Comparison of ENCODE assay signal across 8 cellular contexts in genomic region chr19:2493448-2493847, GRCh38. TPM values are rescaled to one million over a fixed set of nuclear protein-coding genes. Genes with fewer than 3 reads are reported as not detected.
DNase-seq lines count a peak whose midpoint lies in the region; ATAC-seq and TF ChIP-seq lines count a peak whose summit lies in the region.
"Not testable (repeated sequence)": the region's sequence is repeated elsewhere in the genome, so short reads cannot be mapped to it uniquely, and the experiment has no call there.

No MANE protein-coding gene starts in this region.

- not testable (repeated sequence) for H3K36me3 ChIP-seq in GM23248 (ENCODE audit: low read depth); OCI-LY1 (ENCODE audit: insufficient read depth, low read length); smooth muscle cell (ENCODE audit: low read depth)

- H2AFZ ChIP-seq in GM23248; OCI-LY1 (ENCODE audit: low read length); smooth muscle cell (ENCODE audit: low read depth): not testable (repeated sequence)

- in situ Hi-C loops in GM23248 (cut with MboI), result not testable (repeated sequence)

- H3K4me1 Mint-ChIP-seq in activated B cell treated with CpG ODN at 0.5 μM for 24 hours, result peaks cover 53% of the 10 kb centered on the region
- peaks cover 33% of the 10 kb centered on the region for H3K4me1 Mint-ChIP-seq in MCF 10A (ENCODE audit: insufficient read depth, unreplicated experiment)
- peaks cover 9 to 17% of the 10 kb centered on the region in 2 donors for H3K4me1 Mint-ChIP-seq in immature natural killer cell
- H3K4me1 Mint-ChIP-seq in nephron, result peaks cover 30% of the 10 kb centered on the region

- not testable (repeated sequence) for H3K27me3 ChIP-seq in GM23248 (replicated peaks; ENCODE audit: insufficient read depth); smooth muscle cell (ENCODE audit: low read depth)
- H3K27me3 ChIP-seq in OCI-LY1 (ENCODE audit: insufficient read depth, low read length), result peaks cover 15% of the 10 kb centered on the region; the same call in 1 of the 2 replicates

- H3K9me3 ChIP-seq in GM23248 (ENCODE audit: low read depth); OCI-LY1 (ENCODE audit: low read length); smooth muscle cell (replicated peaks; ENCODE audit: low read depth): not testable (repeated sequence)

- not testable (repeated sequence) for H3K36me3 Mint-ChIP-seq in activated B cell treated with CpG ODN at 0.5 μM for 24 hours (ENCODE audit: low read depth); MCF 10A (ENCODE audit: insufficient read depth, unreplicated experiment); immature natural killer cell; nephron (ENCODE audit: low read depth)

- intact Hi-C loops in activated B cell treated with CpG ODN at 0.5 μM for 24 hours (cut with micrococcal nuclease); MCF 10A (cut with micrococcal nuclease): not testable (repeated sequence)

- 88 to 89% methylated on average over 14 of the region's 14 CpGs for whole genome bisulfite sequencing in GM23248 (ENCODE audit: low coverage in 1 of 2, low lambda C conversion rate in 2 of 2, missing lambda C conversion rate in 2 of 2), 2 experiments
- WGBS in smooth muscle cell (ENCODE audit: low lambda C conversion rate), result 74% methylated on average over 14 of the region's 14 CpGs

- not testable (repeated sequence) for H3K27ac Mint-ChIP-seq in activated B cell treated with CpG ODN at 0.5 μM for 24 hours; MCF 10A (ENCODE audit: low read depth, unreplicated experiment)
- peak overlapping the region in 1 of 6 donors; percentile 53 for H3K27ac Mint-ChIP-seq in immature natural killer cell
- peak overlapping the region in 2 of 3 experiments; percentile 3 to 55 for H3K27ac Mint-ChIP-seq in nephron

- H3K79me2 ChIP-seq in GM23248 (ENCODE audit: insufficient read depth); OCI-LY1 (ENCODE audit: insufficient read depth, low read length); smooth muscle cell (ENCODE audit: low read depth): not testable (repeated sequence)

- H4K20me1 ChIP-seq in GM23248 (ENCODE audit: insufficient read depth); OCI-LY1 (ENCODE audit: insufficient read depth, low read length); smooth muscle cell (ENCODE audit: low read depth): not testable (repeated sequence)

- not testable (repeated sequence) for TF ChIP-seq CTCF in AG10803 (conservative IDR thresholded peaks at IDR 0.05; ENCODE audit: low read length); OCI-LY1 (IDR thresholded peaks at IDR 0.05; ENCODE audit: low read length); activated B cell treated with CpG ODN at 0.5 μM for 24 hours (IDR thresholded peaks at IDR 0.05); MCF 10A (IDR thresholded peaks at IDR 0.05; ENCODE audit: unreplicated experiment); nephron (IDR thresholded peaks at IDR 0.05; ENCODE audit: unreplicated experiment in 3 of 3); smooth muscle cell (IDR thresholded peaks at IDR 0.05; ENCODE audit: borderline replicate concordance, insufficient read depth, poor library complexity, severe bottlenecking)

- H3K27ac ChIP-seq in GM23248 (peak overlapping the region; percentile 96), smooth muscle cell (ENCODE audit: low read depth) (peak overlapping the region; percentile 92)
- H3K27ac ChIP-seq in OCI-LY1 (ENCODE audit: low read depth, low read length, poor library complexity, severe bottlenecking), result not testable (repeated sequence)

- H3F3A ChIP-seq in GM23248 (ENCODE audit: insufficient read depth), result peaks cover 39% of the 10 kb centered on the region
- not testable (repeated sequence) for H3F3A ChIP-seq in OCI-LY1 (ENCODE audit: insufficient read depth, low read length)
- H3F3A ChIP-seq in smooth muscle cell (ENCODE audit: low read depth), result peaks cover 24% of the 10 kb centered on the region

- peak overlapping the region; percentile 70; the same call in 1 of the 2 replicates for H3K4me3 ChIP-seq in AG10803 (ENCODE audit: low read length)
- not testable (repeated sequence) for H3K4me3 ChIP-seq in GM23248, smooth muscle cell
- peak overlapping the region; percentile 67 for H3K4me3 ChIP-seq in OCI-LY1 (ENCODE audit: low read depth, low read length, poor library complexity, severe bottlenecking)

- H3K9ac ChIP-seq in GM23248, result peak overlapping the region; percentile 90
- H3K9ac ChIP-seq in OCI-LY1 (ENCODE audit: low read length), result not testable (repeated sequence)
- H3K9ac ChIP-seq in smooth muscle cell (ENCODE audit: low read depth), result peak overlapping the region; percentile 57

- CTCF ChIA-PET in activated B cell treated with CpG ODN at 0.5 μM for 24 hours (lab: Charles Lee), result not testable (repeated sequence)
- CTCF ChIA-PET in MCF 10A (lab: Yijun Ruan, JAX), result interaction anchor here (0.7 kb wide), 1 partner anchor 19 kb away, joined by 3 read pairs; no protein-coding TSS in a partner anchor

- H3K9me2 ChIP-seq in GM23248 (ENCODE audit: insufficient read depth); OCI-LY1 (ENCODE audit: low read depth, low read length): not testable (repeated sequence)

- H3K9me3 Mint-ChIP-seq in activated B cell treated with CpG ODN at 0.5 μM for 24 hours; MCF 10A (ENCODE audit: unreplicated experiment); immature natural killer cell; nephron: not testable (repeated sequence)

- not testable (repeated sequence) for H3K4me2 ChIP-seq in GM23248 (ENCODE audit: unreplicated experiment)
- H3K4me2 ChIP-seq in OCI-LY1 (ENCODE audit: low read length), result peak overlapping the region; percentile 86; the same call in 1 of the 2 replicates
- peak overlapping the region; percentile 92 for H3K4me2 ChIP-seq in smooth muscle cell

- H3K4me3 Mint-ChIP-seq in activated B cell treated with CpG ODN at 0.5 μM for 24 hours (peak overlapping the region; percentile 55), MCF 10A (ENCODE audit: unreplicated experiment) (peak overlapping the region; percentile 66), immature natural killer cell (peak overlapping the region in 4 of 5 donors; percentile 33 to 80 (median 64)), nephron (peak overlapping the region; percentile 75 to 86 (median 86))

- H3K27me3 Mint-ChIP-seq in activated B cell treated with CpG ODN at 0.5 μM for 24 hours, result peaks cover 30% of the 10 kb centered on the region
- H3K27me3 Mint-ChIP-seq in MCF 10A (ENCODE audit: insufficient read depth, unreplicated experiment), result not testable (repeated sequence)
- peaks cover 15 to 21% (median 20%) of the 10 kb centered on the region in 3 donors for H3K27me3 Mint-ChIP-seq in immature natural killer cell (ENCODE audit: low read depth in 3 of 3)
- H3K27me3 Mint-ChIP-seq in nephron (ENCODE audit: low read depth), result peaks cover 12% of the 10 kb centered on the region

- not testable (repeated sequence) for BruUV-seq in MCF 10A (replicated peaks; lab: Mats Ljungman, UMichigan)

- not testable (repeated sequence) for ATAC-seq in activated B cell treated with CpG ODN at 0.5 μM for 24 hours (ENCODE audit: low read depth)

- DNase-seq in AG10803 (ENCODE audit: low read depth); GM23248; activated B cell treated with CpG ODN at 0.5 μM for 24 hours; MCF 10A (ENCODE audit: unreplicated experiment); immature natural killer cell; smooth muscle cell (lab: John Stamatoyannopoulos, UW; ENCODE audit: unreplicated experiment): not testable (repeated sequence)

- POLR2A ChIA-PET in activated B cell treated with CpG ODN at 0.5 μM for 24 hours (lab: Charles Lee), result interaction anchor here (0.6 to 9.8 kb wide), 3 partner anchors 17 to 619 kb away, joined by 3 to 83 read pairs (median 3); partner anchors contain the start of gene GADD45B
- POLR2A ChIA-PET in MCF 10A (lab: Yijun Ruan, JAX), result interaction anchor here (0.9 to 10.7 kb wide), 2 partner anchors 15 to 86 kb away, joined by 3 to 131 read pairs; partner anchors contain the start of gene GADD45B

- H3K4me1 ChIP-seq in GM23248 (ENCODE audit: insufficient read depth) (peaks cover 24% of the 10 kb centered on the region), OCI-LY1 (ENCODE audit: insufficient read depth, low read length, severe bottlenecking) (peaks cover 39% of the 10 kb centered on the region)
- not testable (repeated sequence) for H3K4me1 ChIP-seq in smooth muscle cell (ENCODE audit: low read depth)

RNA-seq across cellular contexts. Expression of gene GADD45B, which starts 17.5 kb away (rescaled TPM):
- 89.7 TPM in 2 replicates for total RNA-seq in GM23248 (2014; rRNA removed; shearing (Covaris generic))
- polyA plus RNA-seq in GM23248 (2016; fragmentation: Nextera tagmentation; extraction: Ambion mirVana), result 95.0 and 96.1 TPM in 2 replicates
- total RNA-seq in activated B cell treated with CpG ODN at 0.5 μM for 24 hours, result 291 and 302 TPM in 2 replicates
- 28.0 and 53.8 TPM in 2 replicates for total RNA-seq in MCF 10A (2022)
- polyA plus RNA-seq in immature natural killer cell, result 100 to 1,000 TPM in 1 of 3 donors, 10 to 100 TPM in 2; 68.0 to 105 (median 72.9) TPM
- total RNA-seq in smooth muscle cell, result 252 and 326 TPM in 2 replicates
- polyA plus RNA-seq in smooth muscle cell, result 435 and 533 TPM in 2 replicates

RNA-seq across cellular contexts. Expression of gene LMNB2, which starts 36.7 kb away (rescaled TPM):
- total RNA-seq in GM23248 (2014; rRNA removed; shearing (Covaris generic)), result 93.7 and 119 TPM in 2 replicates
- polyA plus RNA-seq in GM23248 (2016; fragmentation: Nextera tagmentation; extraction: Ambion mirVana) (25.2 and 25.9 TPM in 2 replicates), immature natural killer cell (1 to 10 TPM; 4.6 to 8.4 (median 5.0) TPM), smooth muscle cell (29.5 and 41.8 TPM in 2 replicates)
- total RNA-seq in activated B cell treated with CpG ODN at 0.5 μM for 24 hours (36.4 and 39.2 TPM in 2 replicates), MCF 10A (2022) (85.2 and 85.6 TPM in 2 replicates), smooth muscle cell (21.7 and 25.5 TPM in 2 replicates)
